In the genomic region with DNA sequence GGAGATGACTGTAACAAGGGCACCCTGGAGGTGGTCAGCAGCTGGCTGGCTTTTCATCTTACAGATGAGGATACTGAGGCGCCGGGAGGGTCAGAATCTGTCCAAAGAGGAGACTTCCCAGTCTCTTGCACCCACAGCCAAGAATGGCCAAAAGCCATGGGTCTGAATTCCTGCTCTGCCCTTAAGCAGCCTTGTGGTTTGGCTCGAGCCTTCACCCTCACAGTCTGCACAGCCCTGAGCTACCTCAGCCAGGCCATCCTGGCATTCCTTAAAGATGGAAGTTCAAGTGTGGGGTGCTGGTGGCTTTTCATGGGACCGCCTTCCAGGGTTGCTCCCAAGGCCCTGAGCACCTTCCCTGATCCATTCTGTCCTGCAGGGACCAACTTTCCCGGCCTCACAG, we compare ENCODE assay signal across 19 cellular contexts. TPM values are rescaled to one million over a fixed set of nuclear protein-coding genes. Genes with fewer than 3 reads are reported as not detected.
DNase-seq lines count a peak whose midpoint lies in the region; ATAC-seq and TF ChIP-seq lines count a peak whose summit lies in the region.
"Had no signal": no experiment of that assay in that cellular context is flagged by ENCODE, and none has a peak within 500 bp of the region (broad histone marks: within the 10 kb centered on the region; RNA-seq: fewer than 3 reads in every experiment).

No MANE protein-coding gene starts in this region.

- WGBS in SK-N-SH (ENCODE audit: low lambda C conversion rate) = 42% methylated on average over 2 of the region's 5 CpGs

- TF ChIP-seq EP300 in SK-N-SH (IDR thresholded peaks at IDR 0.05; ENCODE audit: borderline replicate concordance in 1 of 2, low read depth in 1 of 2, low read length in 1 of 2) = no peak

- intact Hi-C loops in left lung (cut with DNase I) = no loop called here

- ATAC-seq in SK-N-SH treated with all-trans-retinoic acid at 6 μM for 48 hours (peak; percentile 34; the same call in 2 of the 3 replicates), left lung (peak; percentile 1), GM18909 (IDR thresholded peaks at IDR 0.05; ENCODE audit: poor library complexity, unreplicated experiment) (no peak)

- H3K9me2 ChIP-seq in SK-N-SH = no peaks in the 10 kb centered on the region

- H3K4me3 ChIP-seq in SK-N-SH (ENCODE audit: low read depth in 2 of 2, low read length in 1 of 2) = no peak overlapping the region
- no peak overlapping the region for H3K4me3 ChIP-seq in adipocyte (ENCODE audit: low read length)
- no peak overlapping the region for H3K4me3 ChIP-seq in left lung
- H3K4me3 ChIP-seq: SJCRH30 had no signal

- POLR2A ChIA-PET in SK-N-SH (lab: Yijun Ruan, JAX) = no interaction called here

- no peak overlapping the region; a peak in 1 of 4 replicates for H3K27ac ChIP-seq in SK-N-SH (ENCODE audit: low read depth in 2 of 2, low read length in 1 of 2)
- H3K27ac ChIP-seq in left lung = peak overlapping the region; percentile 2 to 53
- H3K27ac ChIP-seq: KMS-11, SJCRH30 had no signal

- no peak overlapping the region for H3K4me2 ChIP-seq in SK-N-SH
- H3K4me2 ChIP-seq: KMS-11 had no signal

- no peaks in the 10 kb centered on the region for H3K79me2 ChIP-seq in SK-N-SH (ENCODE audit: insufficient read depth)

- CTCF ChIA-PET in SK-N-SH (lab: Yijun Ruan, JAX) = interaction anchor here (23.2 kb wide), 1 partner anchor 101 kb away, joined by 499 read pairs; no protein-coding TSS in a partner anchor

- H3K9ac ChIP-seq in SK-N-SH = no peak overlapping the region
- no peak overlapping the region for H3K9ac ChIP-seq in adipocyte (ENCODE audit: low read length)
- H3K9ac ChIP-seq: KMS-11 had no signal

- H3K27me3 ChIP-seq in SK-N-SH (ENCODE audit: insufficient read depth) (no peaks in the 10 kb centered on the region), adipocyte (replicated peaks; ENCODE audit: control insufficient read depth, insufficient read depth, low read length) (peaks cover 55% of the 10 kb centered on the region), left lung (no peaks in the 10 kb centered on the region)
- H3K27me3 ChIP-seq: SJCRH30 had no signal

- H3K9me3 ChIP-seq in SK-N-SH (no peaks in the 10 kb centered on the region), adipocyte (ENCODE audit: control insufficient read depth, low read length) (no peaks in the 10 kb centered on the region), left lung (no peaks in the 10 kb centered on the region)
- H3K9me3 ChIP-seq: SJCRH30 had no signal

- no peaks in the 10 kb centered on the region for H3F3A ChIP-seq in SK-N-SH (replicated peaks; ENCODE audit: insufficient read depth)

- H3K36me3 ChIP-seq in SK-N-SH (replicated peaks in 1 of 2; ENCODE audit: control insufficient read depth in 1 of 2, insufficient read depth in 2 of 2, low read length in 1 of 2) (no peaks in the 10 kb centered on the region), adipocyte (ENCODE audit: control insufficient read depth, insufficient read depth, low read length, severe bottlenecking) (no peaks in the 10 kb centered on the region), left lung (no peaks in the 10 kb centered on the region)
- H3K36me3 ChIP-seq: SJCRH30 had no signal

- no peak overlapping the region for H2AFZ ChIP-seq in SK-N-SH (ENCODE audit: low read depth)

- H3K4me1 ChIP-seq in SK-N-SH (ENCODE audit: control insufficient read depth in 1 of 2, insufficient read depth in 2 of 2, low read depth in 1 of 2, low read length in 1 of 2) (peaks cover 0 to 62% of the 10 kb centered on the region in 2 experiments; a peak in 1 of 4 replicates), adipocyte (ENCODE audit: control insufficient read depth, insufficient read depth, low read length) (peaks cover 9% of the 10 kb centered on the region), left lung (peaks cover 21 to 28% of the 10 kb centered on the region in 2 donors)

- TF ChIP-seq CTCF in SK-N-SH (IDR thresholded peaks at IDR 0.05) (no peak), left lung (IDR thresholded peaks at IDR 0.05) (no peak)

- H4K20me1 ChIP-seq in SK-N-SH (ENCODE audit: insufficient read depth) = no peaks in the 10 kb centered on the region

- DNase-seq in SK-N-SH (no peak), adipocyte (ENCODE audit: low read depth) (peak; percentile 10), left lung (no peak), T-helper 9 cell (no peak), NCI-H2029 treated with DMSO at 0.1 percent for 48 hours (lab: John Stamatoyannopoulos, UW) (no peak), GOT3 (lab: John Stamatoyannopoulos, UW) (no peak)
- DNase-seq: C1 segment of cervical spinal cord, DND-41, GF-D8, NCI-H1105, NCI-H1694, NCI-H2107, NCI-H446, OCI-M1, SJCRH30 had no signal

- TF ChIP-seq RAD21 in SK-N-SH (IDR thresholded peaks at IDR 0.05; ENCODE audit: low read length) = no peak

TF ChIP-seq in SK-N-SH treated with all-trans-retinoic acid at 6 μM for 48 hours, 23 proteins besides CTCF, POLR2A, EP300 and RAD21 (continues in another document):
- TF ChIP-seq ISL1 (CRISPR knock-in tag; IDR thresholded peaks at IDR 0.05) (no peak), TCF4 (CRISPR knock-in tag; IDR thresholded peaks at IDR 0.05; ENCODE audit: borderline replicate concordance) (no peak), RARB (CRISPR knock-in tag; IDR thresholded peaks at IDR 0.05) (no peak), OSR1 (CRISPR knock-in tag; IDR thresholded peaks at IDR 0.05) (no peak), ZFP3 (CRISPR knock-in tag; IDR thresholded peaks at IDR 0.05) (no peak), GLIS3 (CRISPR knock-in tag; IDR thresholded peaks at IDR 0.05) (no peak), TOX (CRISPR knock-in tag; IDR thresholded peaks at IDR 0.05; ENCODE audit: borderline replicate concordance) (no peak)
- TF ChIP-seq, protein P1, sequence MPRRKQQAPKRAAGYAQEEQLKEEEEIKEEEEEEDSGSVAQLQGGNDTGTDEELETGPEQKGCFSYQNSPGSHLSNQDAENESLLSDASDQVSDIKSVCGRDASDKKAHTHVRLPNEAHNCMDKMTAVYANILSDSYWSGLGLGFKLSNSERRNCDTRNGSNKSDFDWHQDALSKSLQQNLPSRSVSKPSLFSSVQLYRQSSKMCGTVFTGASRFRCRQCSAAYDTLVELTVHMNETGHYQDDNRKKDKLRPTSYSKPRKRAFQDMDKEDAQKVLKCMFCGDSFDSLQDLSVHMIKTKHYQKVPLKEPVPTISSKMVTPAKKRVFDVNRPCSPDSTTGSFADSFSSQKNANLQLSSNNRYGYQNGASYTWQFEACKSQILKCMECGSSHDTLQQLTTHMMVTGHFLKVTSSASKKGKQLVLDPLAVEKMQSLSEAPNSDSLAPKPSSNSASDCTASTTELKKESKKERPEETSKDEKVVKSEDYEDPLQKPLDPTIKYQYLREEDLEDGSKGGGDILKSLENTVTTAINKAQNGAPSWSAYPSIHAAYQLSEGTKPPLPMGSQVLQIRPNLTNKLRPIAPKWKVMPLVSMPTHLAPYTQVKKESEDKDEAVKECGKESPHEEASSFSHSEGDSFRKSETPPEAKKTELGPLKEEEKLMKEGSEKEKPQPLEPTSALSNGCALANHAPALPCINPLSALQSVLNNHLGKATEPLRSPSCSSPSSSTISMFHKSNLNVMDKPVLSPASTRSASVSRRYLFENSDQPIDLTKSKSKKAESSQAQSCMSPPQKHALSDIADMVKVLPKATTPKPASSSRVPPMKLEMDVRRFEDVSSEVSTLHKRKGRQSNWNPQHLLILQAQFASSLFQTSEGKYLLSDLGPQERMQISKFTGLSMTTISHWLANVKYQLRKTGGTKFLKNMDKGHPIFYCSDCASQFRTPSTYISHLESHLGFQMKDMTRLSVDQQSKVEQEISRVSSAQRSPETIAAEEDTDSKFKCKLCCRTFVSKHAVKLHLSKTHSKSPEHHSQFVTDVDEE (CRISPR knock-in tag; IDR thresholded peaks at IDR 0.05) = no peak

TF ChIP-seq in SK-N-SH, 30 proteins besides CTCF, POLR2A, EP300 and RAD21:
- TF ChIP-seq GATA2 (CRISPR knock-in tag; IDR thresholded peaks at IDR 0.05) = no peak
- TF ChIP-seq TCF12 (IDR thresholded peaks at IDR 0.05) = no peak
- TF ChIP-seq RXRA (IDR thresholded peaks at IDR 0.05; ENCODE audit: borderline replicate concordance, low read depth) = no peak
- TF ChIP-seq, protein P2, sequence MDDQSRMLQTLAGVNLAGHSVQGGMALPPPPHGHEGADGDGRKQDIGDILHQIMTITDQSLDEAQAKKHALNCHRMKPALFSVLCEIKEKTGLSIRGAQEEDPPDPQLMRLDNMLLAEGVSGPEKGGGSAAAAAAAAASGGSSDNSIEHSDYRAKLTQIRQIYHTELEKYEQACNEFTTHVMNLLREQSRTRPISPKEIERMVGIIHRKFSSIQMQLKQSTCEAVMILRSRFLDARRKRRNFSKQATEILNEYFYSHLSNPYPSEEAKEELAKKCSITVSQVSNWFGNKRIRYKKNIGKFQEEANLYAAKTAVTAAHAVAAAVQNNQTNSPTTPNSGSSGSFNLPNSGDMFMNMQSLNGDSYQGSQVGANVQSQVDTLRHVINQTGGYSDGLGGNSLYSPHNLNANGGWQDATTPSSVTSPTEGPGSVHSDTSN (IDR thresholded peaks at IDR 0.05) = no peak
- no peak for TF ChIP-seq NFIC (IDR thresholded peaks at IDR 0.05; ENCODE audit: borderline replicate concordance)
- TF ChIP-seq, protein P3, sequence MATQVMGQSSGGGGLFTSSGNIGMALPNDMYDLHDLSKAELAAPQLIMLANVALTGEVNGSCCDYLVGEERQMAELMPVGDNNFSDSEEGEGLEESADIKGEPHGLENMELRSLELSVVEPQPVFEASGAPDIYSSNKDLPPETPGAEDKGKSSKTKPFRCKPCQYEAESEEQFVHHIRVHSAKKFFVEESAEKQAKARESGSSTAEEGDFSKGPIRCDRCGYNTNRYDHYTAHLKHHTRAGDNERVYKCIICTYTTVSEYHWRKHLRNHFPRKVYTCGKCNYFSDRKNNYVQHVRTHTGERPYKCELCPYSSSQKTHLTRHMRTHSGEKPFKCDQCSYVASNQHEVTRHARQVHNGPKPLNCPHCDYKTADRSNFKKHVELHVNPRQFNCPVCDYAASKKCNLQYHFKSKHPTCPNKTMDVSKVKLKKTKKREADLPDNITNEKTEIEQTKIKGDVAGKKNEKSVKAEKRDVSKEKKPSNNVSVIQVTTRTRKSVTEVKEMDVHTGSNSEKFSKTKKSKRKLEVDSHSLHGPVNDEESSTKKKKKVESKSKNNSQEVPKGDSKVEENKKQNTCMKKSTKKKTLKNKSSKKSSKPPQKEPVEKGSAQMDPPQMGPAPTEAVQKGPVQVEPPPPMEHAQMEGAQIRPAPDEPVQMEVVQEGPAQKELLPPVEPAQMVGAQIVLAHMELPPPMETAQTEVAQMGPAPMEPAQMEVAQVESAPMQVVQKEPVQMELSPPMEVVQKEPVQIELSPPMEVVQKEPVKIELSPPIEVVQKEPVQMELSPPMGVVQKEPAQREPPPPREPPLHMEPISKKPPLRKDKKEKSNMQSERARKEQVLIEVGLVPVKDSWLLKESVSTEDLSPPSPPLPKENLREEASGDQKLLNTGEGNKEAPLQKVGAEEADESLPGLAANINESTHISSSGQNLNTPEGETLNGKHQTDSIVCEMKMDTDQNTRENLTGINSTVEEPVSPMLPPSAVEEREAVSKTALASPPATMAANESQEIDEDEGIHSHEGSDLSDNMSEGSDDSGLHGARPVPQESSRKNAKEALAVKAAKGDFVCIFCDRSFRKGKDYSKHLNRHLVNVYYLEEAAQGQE (IDR thresholded peaks at IDR 0.05; ENCODE audit: low read depth, low read length) = no peak

RNA-seq across cellular contexts. Expression of a gene that starts 59.2 kb away (rescaled TPM):
- 1.1 and 2.8 TPM in 2 replicates for polyA plus RNA-seq in SK-N-SH (2012; rRNA removed)
- 1.7 and 4.0 TPM in 2 replicates for polyA plus RNA-seq in SK-N-SH (2012; cell fraction: cytosol; rRNA removed)
- 4.1 and 5.7 TPM in 2 replicates for polyA plus RNA-seq in SK-N-SH (2012; cell fraction: nucleus; rRNA removed)
- total RNA-seq in left lung = 10 to 100 TPM; 51.4 to 86.6 TPM
- total RNA-seq: MCF 10A, SJCRH30 had no signal

Comparison
In these comparisons a context has a peak if more than half of its experiments do, and no peak if none do; other contexts are left out.
1. H3K27ac ChIP-seq: peak in left lung (2 of 2); none in SK-N-SH (0 of 2).